In genomic region chr1:1631793-1632420, GRCh38 we compare ENCODE assay signal across 9 cellular contexts. TPM values are rescaled to one million over a fixed set of nuclear protein-coding genes. Genes with fewer than 3 reads are reported as not detected.
A peak's percentile ranks its signal among the peaks of the same experiment; 100 is the strongest.
DNase-seq lines count a peak whose midpoint lies in the region; ATAC-seq and TF ChIP-seq lines count a peak whose summit lies in the region.
"Had no signal": no experiment of that assay in that cellular context is flagged by ENCODE, and none has a peak within 500 bp of the region (broad histone marks: within the 10 kb centered on the region; RNA-seq: fewer than 3 reads in every experiment).

Gene MMP23B, plus strand, starts transcription at chr1:1632173. Its CDS starts 46 bp downstream, at chr1:1632219.

- CTCF ChIA-PET in AG04450 (lab: Charles Lee) (no interaction called here), MCF 10A (lab: Yijun Ruan, JAX) (no interaction called here)
- CTCF ChIA-PET in activated CD4-positive, alpha-beta T cell treated with anti-CD3 and anti-CD28 coated beads for 36 hours (lab: Charles Lee), result interaction anchor here (0.7 kb wide), 1 partner anchor 19 kb away, joined by 3 read pairs; no protein-coding TSS in a partner anchor

- no peak within 1 kb of the TSS for H3K27ac Mint-ChIP-seq in activated CD4-positive, alpha-beta T cell treated with anti-CD3 and anti-CD28 coated beads for 36 hours
- no peak within 1 kb of the TSS for H3K27ac Mint-ChIP-seq in MCF 10A (ENCODE audit: low read depth, unreplicated experiment)

- intact Hi-C loops in activated CD4-positive, alpha-beta T cell treated with anti-CD3 and anti-CD28 coated beads for 36 hours (cut with DNase I, micrococcal nuclease), result loop anchor here in 1 of 2 experiments (2.0 to 5.0 kb wide), 4 partner anchors 17 to 120 kb away; partner anchors contain the start of genes ATAD3A, CDK11B, MIB2 and SSU72
- intact Hi-C loops in MCF 10A (cut with micrococcal nuclease), result no loop called here

- DNase-seq in AG04450 (ENCODE audit: low read depth, low spot score) (no peak), epidermal melanocyte (ENCODE audit: insufficient read length, low spot score) (peak; percentile 39), SK-N-DZ (ENCODE audit: low spot score) (no peak), MCF 10A (ENCODE audit: unreplicated experiment) (no peak), NCI-H774 (lab: John Stamatoyannopoulos, UW) (no peak)
- DNase-seq in activated CD4-positive, alpha-beta T cell treated with anti-CD3 and anti-CD28 coated beads for 36 hours, result no peak
- DNase-seq: NCI-H1436 treated with DMSO at 0.1 percent for 48 hours had no signal

- H3K9me3 Mint-ChIP-seq in activated CD4-positive, alpha-beta T cell treated with anti-CD3 and anti-CD28 coated beads for 36 hours (ENCODE audit: low read depth), result no peaks in the 10 kb centered on the region
- no peaks in the 10 kb centered on the region for H3K9me3 Mint-ChIP-seq in MCF 10A (ENCODE audit: unreplicated experiment)

- ATAC-seq in activated CD4-positive, alpha-beta T cell treated with anti-CD3 and anti-CD28 coated beads for 36 hours, result no peak

- BruUV-seq in MCF 10A (replicated peaks; lab: Mats Ljungman, UMichigan), result no TSS peak

- peaks cover 7% of the 10 kb centered on the region for H3K4me1 Mint-ChIP-seq in activated CD4-positive, alpha-beta T cell treated with anti-CD3 and anti-CD28 coated beads for 36 hours
- H3K4me1 Mint-ChIP-seq in MCF 10A (ENCODE audit: insufficient read depth, unreplicated experiment), result no peaks in the 10 kb centered on the region

- H3K36me3 ChIP-seq in HUES48 (ENCODE audit: control insufficient read depth, insufficient read depth, low read length) (peaks cover 7% of the 10 kb centered on the region), mucosa of stomach (ENCODE audit: control insufficient read depth, insufficient read depth, low read length) (no peaks in the 10 kb centered on the region)

- TF ChIP-seq CTCF in AG04450 (IDR thresholded peaks at IDR 0.05; ENCODE audit: low read depth, low read length) (no peak), MCF 10A (IDR thresholded peaks at IDR 0.05; ENCODE audit: unreplicated experiment) (no peak)

- peaks cover 2% of the 10 kb centered on the region for H3K36me3 Mint-ChIP-seq in activated CD4-positive, alpha-beta T cell treated with anti-CD3 and anti-CD28 coated beads for 36 hours (ENCODE audit: low read depth)
- no peaks in the 10 kb centered on the region for H3K36me3 Mint-ChIP-seq in MCF 10A (ENCODE audit: insufficient read depth, unreplicated experiment)

- no peak within 1 kb of the TSS for H3K27ac ChIP-seq in AG04450 (ENCODE audit: low read depth, low read length)
- no peak within 1 kb of the TSS for H3K27ac ChIP-seq in HUES48 (ENCODE audit: low read depth, low read length)

- H3K9me3 ChIP-seq in AG04450 (ENCODE audit: control insufficient read depth, insufficient read depth, low read length) (no peaks in the 10 kb centered on the region; the same call in 1 of the 2 replicates), HUES48 (ENCODE audit: control insufficient read depth, insufficient read depth, low read length) (no peaks in the 10 kb centered on the region), mucosa of stomach (ENCODE audit: control insufficient read depth, low read length) (no peaks in the 10 kb centered on the region)

- H3K4me1 ChIP-seq in HUES48 (ENCODE audit: control insufficient read depth, insufficient read depth, low read length) (no peaks in the 10 kb centered on the region; the same call in 1 of the 2 replicates), mucosa of stomach (ENCODE audit: control insufficient read depth, insufficient read depth, low read length) (peaks cover 9% of the 10 kb centered on the region)

- H3K4me3 Mint-ChIP-seq in activated CD4-positive, alpha-beta T cell treated with anti-CD3 and anti-CD28 coated beads for 36 hours, result no peak within 1 kb of the TSS
- no peak within 1 kb of the TSS for H3K4me3 Mint-ChIP-seq in MCF 10A (ENCODE audit: unreplicated experiment)

- H3K4me3 ChIP-seq in AG04450 (ENCODE audit: low read depth, low read length), result peak within 1 kb of the TSS; percentile 36; the same call in 1 of the 2 replicates
- H3K4me3 ChIP-seq in HUES48 (ENCODE audit: low read depth, low read length), result peak within 1 kb of the TSS; percentile 46; the same call in 1 of the 2 replicates
- H3K4me3 ChIP-seq in mucosa of stomach (ENCODE audit: low read length), result no peak within 1 kb of the TSS

- POLR2A ChIA-PET in AG04450 (lab: Yijun Ruan, JAX), result interaction anchor here (0.6 to 2.7 kb wide), 3 partner anchors 17 to 216 kb away, joined by 3 to 12 read pairs (median 4); partner anchors contain the start of gene MIB2
- POLR2A ChIA-PET in activated CD4-positive, alpha-beta T cell treated with anti-CD3 and anti-CD28 coated beads for 36 hours (lab: Charles Lee), result no interaction called here
- POLR2A ChIA-PET in MCF 10A (lab: Yijun Ruan, JAX), result no interaction called here

- peaks cover 4% of the 10 kb centered on the region for H3K27me3 Mint-ChIP-seq in activated CD4-positive, alpha-beta T cell treated with anti-CD3 and anti-CD28 coated beads for 36 hours
- no peaks in the 10 kb centered on the region for H3K27me3 Mint-ChIP-seq in MCF 10A (ENCODE audit: insufficient read depth, unreplicated experiment)

- H3K9ac ChIP-seq in HUES48 (ENCODE audit: low read depth, low read length), result no peak within 1 kb of the TSS
- peak within 1 kb of the TSS; percentile 15 for H3K9ac ChIP-seq in mucosa of stomach (ENCODE audit: low read length)

- H3K27me3 ChIP-seq in AG04450 (ENCODE audit: control insufficient read depth, insufficient read depth, low read length), result peaks cover 3% of the 10 kb centered on the region
- peaks cover 21% of the 10 kb centered on the region for H3K27me3 ChIP-seq in HUES48 (ENCODE audit: control insufficient read depth, insufficient read depth, low read length)
- H3K27me3 ChIP-seq in mucosa of stomach (ENCODE audit: control insufficient read depth, insufficient read depth, low read length), result peaks cover 14% of the 10 kb centered on the region

RNA-seq across cellular contexts. Expression of gene MMP23B, which starts in this region (rescaled TPM):
- polyA plus RNA-seq in AG04450 (2011; rRNA removed), result 4.9 and 7.1 TPM in 2 replicates
- 0.97 TPM in 1 of 2 replicates, not detected in the other for polyA minus RNA-seq in AG04450 (2011; rRNA and poly(A)+ RNA removed)
- 0.24 and 0.73 TPM in 2 replicates for polyA plus RNA-seq in SK-N-DZ (2014; cell fraction: cytosol; rRNA removed)
- polyA plus RNA-seq in SK-N-DZ (2014; cell fraction: nucleus; rRNA removed), result 12.9 and 25.9 TPM in 2 replicates
- 1 to 10 TPM in 1 of 2 experiments, under 1 TPM in 1; 0.77 to 1.2 TPM for total RNA-seq in activated CD4-positive, alpha-beta T cell treated with anti-CD3 and anti-CD28 coated beads for 36 hours
- 1.4 and 1.7 TPM in 2 replicates for total RNA-seq in MCF 10A (2022)
